ENCODE assay signal across 8 cellular contexts in the genomic region with DNA sequence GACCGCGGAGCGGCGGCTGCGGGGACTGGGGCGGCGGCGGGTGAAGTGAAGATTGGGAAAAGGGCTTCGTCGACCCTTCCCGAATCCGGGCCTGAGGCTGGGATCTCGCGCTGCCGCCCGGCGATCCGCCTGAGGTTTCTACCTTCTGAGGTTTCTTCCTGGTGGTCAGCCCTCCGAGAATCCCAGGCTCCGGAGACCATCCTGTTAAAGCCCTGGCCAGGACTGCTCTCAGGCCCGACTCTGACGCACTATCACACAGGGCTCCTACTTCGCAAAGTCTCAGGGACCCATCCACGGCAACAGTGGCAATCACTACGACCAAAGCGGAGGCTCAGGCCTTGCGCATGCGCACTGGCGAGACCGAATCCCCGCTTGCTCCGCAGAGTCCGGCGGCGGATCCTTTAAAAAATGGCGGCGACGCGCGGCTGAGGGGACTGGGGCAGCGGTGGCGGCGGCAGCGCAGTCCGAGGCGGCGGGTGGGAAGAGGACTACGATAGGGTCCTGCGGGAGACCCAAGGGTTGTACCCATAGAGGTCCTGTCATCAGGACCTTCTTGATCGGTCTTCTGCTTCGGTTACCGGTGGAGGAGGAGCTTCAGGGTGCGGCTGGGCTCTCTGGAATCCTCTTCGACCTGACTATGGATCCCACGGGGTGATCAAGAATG.
DNase-seq lines count a peak whose midpoint lies in the region; ATAC-seq, FAIRE-seq and TF ChIP-seq lines count a peak whose summit lies in the region.
"Not testable (repeated sequence)": the region's sequence is repeated elsewhere in the genome, so short reads cannot be mapped to it uniquely, and the experiment has no call there.

No MANE protein-coding gene starts in this region.

- intact Hi-C loops in ascending aorta (cut with DNase I); right cardiac atrium (cut with DNase I); sigmoid colon (cut with DNase I); upper lobe of right lung (cut with DNase I): not testable (repeated sequence)

- TF ChIP-seq EP300 in sigmoid colon (IDR thresholded peaks at IDR 0.05): not testable (repeated sequence)

- not testable (repeated sequence) for H3K27me3 ChIP-seq in ascending aorta; right cardiac atrium (ENCODE audit: control insufficient read depth, insufficient read depth); sigmoid colon; upper lobe of right lung

- not testable (repeated sequence) for TF ChIP-seq CTCF in WI38 (IDR thresholded peaks at IDR 0.05; ENCODE audit: low read depth, low read length); ascending aorta (IDR thresholded peaks at IDR 0.05); sigmoid colon (IDR thresholded peaks at IDR 0.05); upper lobe of right lung (IDR thresholded peaks at IDR 0.05)

- ATAC-seq in HG03095 (IDR thresholded peaks at IDR 0.05; ENCODE audit: unreplicated experiment) (peak; percentile 68), right cardiac atrium (peak; percentile 90 to 91), upper lobe of right lung (peak; percentile 86)

- not testable (repeated sequence) for FAIRE-seq in GM12891 (lab: Jason Lieb, UNC)

- H3K27ac ChIP-seq in ascending aorta (peak overlapping the region; percentile 73), right cardiac atrium (ENCODE audit: low read length) (peak overlapping the region; percentile 85), sigmoid colon (peak overlapping the region; percentile 69 to 82 (median 76)), upper lobe of right lung (peak overlapping the region; percentile 63)

- WGBS in right cardiac atrium: 5% methylated on average over 55 of the region's 55 CpGs
- WGBS in sigmoid colon, 2 donors: 5% methylated on average over 55 of the region's 55 CpGs

- not testable (repeated sequence) for TF ChIP-seq POLR2A in GM12891 (IDR thresholded peaks at IDR 0.05; ENCODE audit: low read depth, low read length); sigmoid colon (IDR thresholded peaks at IDR 0.05)

- H3K9me3 ChIP-seq in ascending aorta; right cardiac atrium (ENCODE audit: control insufficient read depth, low read length); sigmoid colon; upper lobe of right lung: not testable (repeated sequence)

- DNase-seq in GM12891 (ENCODE audit: insufficient read length, low spot score): peak; percentile 60
- DNase-seq in NCI-H2171 (lab: John Stamatoyannopoulos, UW): peak; percentile 78
- peak; percentile 35 to 92 for DNase-seq in ascending aorta (ENCODE audit: low spot score in 2 of 2)
- DNase-seq in right cardiac atrium: peak; percentile 94 to 96 (median 94)
- DNase-seq in sigmoid colon: peak; percentile 95
- DNase-seq in upper lobe of right lung: peak; percentile 93

- not testable (repeated sequence) for H3K4me1 ChIP-seq in ascending aorta; right cardiac atrium (ENCODE audit: control insufficient read depth, insufficient read depth, low read length); upper lobe of right lung
- peaks cover 0 to 23% (median 17%) of the 10 kb centered on the region in 4 donors for H3K4me1 ChIP-seq in sigmoid colon

- H3K4me3 ChIP-seq in WI38 (ENCODE audit: low read depth, low read length) (peak overlapping the region; percentile 55), ascending aorta (peak overlapping the region; percentile 69 to 76), right cardiac atrium (ENCODE audit: low read length) (peak overlapping the region; percentile 80), sigmoid colon (peak overlapping the region; percentile 50 to 69 (median 57)), upper lobe of right lung (peak overlapping the region; percentile 55)

- H3K36me3 ChIP-seq in ascending aorta, sigmoid colon, upper lobe of right lung: not testable (repeated sequence)

Comparison
In these comparisons a context has a peak if more than half of its experiments do, and no peak if none do; other contexts are left out.
1. Peak in every context shown above with its lines: DNase-seq, ATAC-seq, H3K4me3 ChIP-seq and H3K27ac ChIP-seq.